9 cellular contexts compared by ENCODE assay signal in genomic region chr18:3456686-3457069, GRCh38. TPM values are rescaled to one million over a fixed set of nuclear protein-coding genes. Genes with fewer than 3 reads are reported as not detected.
DNase-seq lines count a peak whose midpoint lies in the region; TF ChIP-seq lines count a peak whose summit lies in the region.
"Had no signal": no experiment of that assay in that cellular context is flagged by ENCODE, and none has a peak within 500 bp of the region (broad histone marks: within the 10 kb centered on the region; RNA-seq: fewer than 3 reads in every experiment).

No MANE protein-coding gene starts in this region.

- H3K9me3 ChIP-seq in hepatocyte (ENCODE audit: low read depth), result no peaks in the 10 kb centered on the region
- no peaks in the 10 kb centered on the region for H3K9me3 ChIP-seq in skeletal muscle satellite cell (replicated peaks; ENCODE audit: low read length)
- H3K9me3 ChIP-seq in ascending aorta, result no peaks in the 10 kb centered on the region

- no peaks in the 10 kb centered on the region for H3K9me2 ChIP-seq in hepatocyte (replicated peaks; ENCODE audit: insufficient read depth)

- no peak overlapping the region for H2AFZ ChIP-seq in hepatocyte

- 35% methylated on average over 1 of the region's 1 CpG for WGBS in hepatocyte (ENCODE audit: low lambda C conversion rate, missing lambda C conversion rate)

- peaks cover 5% of the 10 kb centered on the region for H3K36me3 ChIP-seq in hepatocyte (replicated peaks; ENCODE audit: insufficient read depth, low read depth)
- peaks cover 54% of the 10 kb centered on the region for H3K36me3 ChIP-seq in skeletal muscle satellite cell (ENCODE audit: insufficient read depth, low read length)
- peaks cover 21 to 40% of the 10 kb centered on the region in 2 donors for H3K36me3 ChIP-seq in ascending aorta

- peak overlapping the region; percentile 85 for H3K4me2 ChIP-seq in hepatocyte
- H3K4me2 ChIP-seq in skeletal muscle satellite cell (ENCODE audit: low read length), result peak overlapping the region; percentile 90

- H3K4me1 ChIP-seq in hepatocyte (ENCODE audit: insufficient read depth) (peaks cover 28% of the 10 kb centered on the region), skeletal muscle satellite cell (ENCODE audit: control insufficient read depth, insufficient read depth, low read length) (peaks cover 56% of the 10 kb centered on the region), ascending aorta (peaks cover 3 to 25% of the 10 kb centered on the region in 2 donors)

- peaks cover 88% of the 10 kb centered on the region for H3K79me2 ChIP-seq in hepatocyte

- peak; percentile 62 for DNase-seq in NCI-H345 (lab: John Stamatoyannopoulos, UW)
- no peak for DNase-seq in NCI-H345 treated with DMSO at 0.1 percent for 48 hours (lab: John Stamatoyannopoulos, UW; ENCODE audit: unreplicated experiment)
- DNase-seq in NCI-H774 (lab: John Stamatoyannopoulos, UW), result peak; percentile 25
- peak; percentile 59 for DNase-seq in hepatocyte (ENCODE audit: low spot score)
- no peak for DNase-seq in mesenteric fat pad (ENCODE audit: low spot score)
- no peak for DNase-seq in anterior cingulate cortex (lab: John Stamatoyannopoulos, UW)
- DNase-seq in ascending aorta (ENCODE audit: low spot score in 2 of 2), result no peak
- DNase-seq: effector CD8-positive, alpha-beta T cell had no signal

- peak overlapping the region; percentile 99 for H3K9ac ChIP-seq in skeletal muscle satellite cell (ENCODE audit: low read depth, low read length)

- TF ChIP-seq CTCF in hepatocyte (IDR thresholded peaks at IDR 0.05; ENCODE audit: poor library complexity) (no peak), ascending aorta (IDR thresholded peaks at IDR 0.05) (no peak)

- intact Hi-C loops in ascending aorta (cut with DNase I), result loop anchor here (5.0 to 10.0 kb wide), 2 partner anchors 211 to 602 kb away; no protein-coding TSS in a partner anchor

- no peaks in the 10 kb centered on the region for H3K27me3 ChIP-seq in hepatocyte
- H3K27me3 ChIP-seq in skeletal muscle satellite cell (ENCODE audit: control insufficient read depth, insufficient read depth, low read length), result no peaks in the 10 kb centered on the region
- no peaks in the 10 kb centered on the region for H3K27me3 ChIP-seq in ascending aorta

- peak overlapping the region; percentile 99 for H3K27ac ChIP-seq in hepatocyte
- H3K27ac ChIP-seq in ascending aorta, result no peak overlapping the region

- H3K4me3 ChIP-seq in hepatocyte, result no peak overlapping the region
- no peak overlapping the region for H3K4me3 ChIP-seq in skeletal muscle satellite cell (ENCODE audit: low read length)
- H3K4me3 ChIP-seq in ascending aorta, result no peak overlapping the region

- peaks cover 29% of the 10 kb centered on the region for H4K20me1 ChIP-seq in hepatocyte (ENCODE audit: insufficient read depth, poor library complexity, severe bottlenecking)

RNA-seq across cellular contexts. Expression of gene TGIF1, which starts 6.7 kb away (rescaled TPM):
- 129 and 162 TPM in 2 replicates for total RNA-seq in hepatocyte
- 152 and 193 TPM in 2 replicates for polyA plus RNA-seq in hepatocyte
- 77.8 and 82.6 TPM in 2 replicates for total RNA-seq in skeletal muscle satellite cell (2012; rRNA removed)
- 59.3 TPM for total RNA-seq in mesenteric fat pad
- 39.7 TPM for total RNA-seq in ascending aorta

Comparison
In these comparisons a context has a peak if more than half of its experiments do, and no peak if none do; other contexts are left out.
1. DNase-seq: peak in NCI-H345 (single experiment), NCI-H774 (single experiment) and hepatocyte (single experiment); none in NCI-H345 treated with DMSO at 0.1 percent for 48 hours (single experiment), mesenteric fat pad (single experiment), anterior cingulate cortex (0 of 58) and ascending aorta (0 of 2).